ENCODE assay signal across 1 cellular context in genomic region chr13:99015606-99016520, GRCh38.
TF ChIP-seq lines count a peak whose summit lies in the region.

No MANE protein-coding gene starts in this region.

TF ChIP-seq in HepG2, 621 proteins besides CTCF, POLR2A, EP300 and RAD21:
- no peak for TF ChIP-seq UBTF (CRISPR knock-in tag; IDR thresholded peaks at IDR 0.05)
- no peak for TF ChIP-seq NFYC (CRISPR knock-in tag; IDR thresholded peaks at IDR 0.05)
- no peak for TF ChIP-seq NR3C1 (CRISPR knock-in tag; IDR thresholded peaks at IDR 0.05)
- TF ChIP-seq ATF5 (CRISPR knock-in tag; IDR thresholded peaks at IDR 0.05; ENCODE audit: low read depth): no peak
- no peak for TF ChIP-seq ZBTB38 (CRISPR knock-in tag; IDR thresholded peaks at IDR 0.05)
- no peak for TF ChIP-seq ZSCAN20 (CRISPR knock-in tag; IDR thresholded peaks at IDR 0.05; ENCODE audit: borderline replicate concordance)
- TF ChIP-seq ZNF160 (CRISPR knock-in tag; IDR thresholded peaks at IDR 0.05): no peak
- no peak for TF ChIP-seq ETV5 (CRISPR knock-in tag; IDR thresholded peaks at IDR 0.05; ENCODE audit: borderline replicate concordance)
- no peak for TF ChIP-seq ZBTB49 (CRISPR knock-in tag; IDR thresholded peaks at IDR 0.05; ENCODE audit: borderline replicate concordance)
- no peak for TF ChIP-seq KLF9 (CRISPR knock-in tag; IDR thresholded peaks at IDR 0.05; ENCODE audit: low read depth)
- no peak for TF ChIP-seq EHMT2 (IDR thresholded peaks at IDR 0.05; ENCODE audit: borderline replicate concordance, low read depth, low read length)
- TF ChIP-seq ZNF776 (CRISPR knock-in tag; IDR thresholded peaks at IDR 0.05): no peak
- TF ChIP-seq YY1 (IDR thresholded peaks at IDR 0.05; ENCODE audit: insufficient read depth, insufficient replicate concordance, low read depth, low read length): no peak
- TF ChIP-seq ZNF33B (CRISPR knock-in tag; IDR thresholded peaks at IDR 0.05): no peak
- no peak for TF ChIP-seq ZNF20 (CRISPR knock-in tag; IDR thresholded peaks at IDR 0.05)
- TF ChIP-seq PHF5A (CRISPR knock-in tag; IDR thresholded peaks at IDR 0.05; ENCODE audit: low read depth, unreplicated experiment): no peak
- TF ChIP-seq ZNF513 (CRISPR knock-in tag; conservative IDR thresholded peaks at IDR 0.05): no peak
- no peak for TF ChIP-seq ADNP (CRISPR knock-in tag; IDR thresholded peaks at IDR 0.05)
TF ChIP-seq in HepG2: peak in this region for 0.
